ENCODE assay signal across 9 cellular contexts in the genomic region with DNA sequence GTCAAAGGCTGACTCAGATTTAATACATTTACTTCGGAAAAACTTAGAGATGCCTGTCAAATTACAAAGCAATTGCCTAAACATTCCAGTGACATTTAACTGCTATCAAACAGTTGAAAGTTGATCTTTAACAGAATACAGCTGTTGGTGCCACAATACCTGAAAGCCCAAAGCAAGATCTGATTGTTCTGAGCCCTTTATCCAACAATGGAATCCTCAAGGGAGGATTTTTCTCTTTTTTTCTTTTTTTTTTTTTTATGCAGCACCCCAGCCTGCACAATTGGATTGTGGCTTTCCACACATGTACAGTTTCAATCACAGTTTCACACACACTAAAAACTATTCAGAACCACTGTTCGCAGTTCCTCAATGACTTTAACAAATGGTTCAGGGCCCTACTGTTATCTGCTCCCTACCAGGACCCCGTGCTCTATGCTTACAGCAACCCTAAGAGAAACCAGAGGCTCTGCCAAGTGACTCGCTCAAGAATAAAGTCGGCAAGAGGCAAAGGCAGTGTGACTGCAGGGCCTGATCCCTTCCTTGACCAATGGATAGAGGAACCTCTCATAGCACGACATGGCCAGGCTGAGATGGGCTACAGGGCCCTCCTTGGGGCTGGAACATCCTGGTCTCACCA. TPM values are rescaled to one million over a fixed set of nuclear protein-coding genes. Genes with fewer than 3 reads are reported as not detected.
DNase-seq lines count a peak whose midpoint lies in the region; ATAC-seq and TF ChIP-seq lines count a peak whose summit lies in the region.
"Had no signal": no experiment of that assay in that cellular context is flagged by ENCODE, and none has a peak within 500 bp of the region (broad histone marks: within the 10 kb centered on the region; RNA-seq: fewer than 3 reads in every experiment).

No MANE protein-coding gene starts in this region.

- CTCF ChIA-PET in Panc1 (lab: Charles Lee), result interaction anchor here (0.7 kb wide), 1 partner anchor 96 kb away, joined by 11 read pairs; no protein-coding TSS in a partner anchor

- BruUV-seq in Panc1 (replicated peaks; lab: Mats Ljungman, UMichigan), result no TSS peak

- ATAC-seq in GM18502 (IDR thresholded peaks at IDR 0.05; ENCODE audit: poor library complexity, unreplicated experiment), result peak; percentile 97
- peak; percentile 72 for ATAC-seq in Panc1
- ATAC-seq in gastroesophageal sphincter, result no peak
- ATAC-seq: HCT116 had no signal

- TF ChIP-seq CTCF in Panc1 (IDR thresholded peaks at IDR 0.05), result no peak
- no peak for TF ChIP-seq CTCF in gastroesophageal sphincter (IDR thresholded peaks at IDR 0.05)

- H3K27ac ChIP-seq in Panc1 (ENCODE audit: low read length), result peak overlapping the region; percentile 52
- H3K27ac ChIP-seq in gastroesophageal sphincter, result peak overlapping the region in 1 of 4 donors; percentile 9

- 35 to 36% methylated on average over 2 to 4 of the region's 6 CpGs for WGBS in gastroesophageal sphincter (ENCODE audit: low coverage in 1 of 2), 2 donors

- H3K27me3 ChIP-seq in Panc1 (ENCODE audit: control insufficient read depth, insufficient read depth, low read length) (no peaks in the 10 kb centered on the region), gastroesophageal sphincter (no peaks in the 10 kb centered on the region)

- TF ChIP-seq EP300 in gastroesophageal sphincter (IDR thresholded peaks at IDR 0.05), result no peak

- no peak for TF ChIP-seq POLR2A in gastroesophageal sphincter (IDR thresholded peaks at IDR 0.05)

- H3K4me1 ChIP-seq in Panc1 (ENCODE audit: control insufficient read depth, insufficient read depth, low read length) (peaks cover 29% of the 10 kb centered on the region), gastroesophageal sphincter (peaks cover 5 to 53% (median 6%) of the 10 kb centered on the region in 3 donors)

- POLR2A ChIA-PET in Panc1 (lab: Charles Lee), result no interaction called here

- in situ Hi-C loops in Panc1 (cut with HindIII; ENCODE audit: low pct_unique_long_range_greater_than_20kb, low sequenced_read_pairs), result no loop called here

- H3K4me3 ChIP-seq in Panc1 (ENCODE audit: low read depth in 2 of 2, low read length in 2 of 2) (no peak overlapping the region), gastroesophageal sphincter (no peak overlapping the region)

- intact Hi-C loops in Panc1 (cut with micrococcal nuclease; ENCODE audit: unreplicated experiment), result no loop called here

- DNase-seq in HCEC 1CT (peak; percentile 64), Panc1 (ENCODE audit: low read depth, low spot score) (no peak), kidney tubule cell (ENCODE audit: low spot score) (peak; percentile 74), DMS53 treated with DMSO at 0.1 percent for 48 hours (lab: John Stamatoyannopoulos, UW; ENCODE audit: unreplicated experiment) (no peak), COLO668 (lab: John Stamatoyannopoulos, UW; ENCODE audit: unreplicated experiment) (no peak), NCI-H2107 (lab: John Stamatoyannopoulos, UW) (no peak)

- H3K36me3 ChIP-seq in Panc1 (ENCODE audit: control insufficient read depth, insufficient read depth, low read length), result no peaks in the 10 kb centered on the region
- H3K36me3 ChIP-seq in gastroesophageal sphincter, result no peaks in the 10 kb centered on the region

- H3K9me3 ChIP-seq in Panc1 (ENCODE audit: control insufficient read depth, insufficient read depth, low read depth, low read length) (no peaks in the 10 kb centered on the region), gastroesophageal sphincter (no peaks in the 10 kb centered on the region)

RNA-seq across cellular contexts. Expression of a gene that starts 33.3 kb away (rescaled TPM):
- total RNA-seq in Panc1 (2021; ENCODE audit: unreplicated experiment) (199 TPM), gastroesophageal sphincter (100 to 1,000 TPM in 2 of 4 donors, 10 to 100 TPM in 2; 57.2 to 116 (median 85.2) TPM)
- 122 TPM for polyA plus RNA-seq in Panc1 (2012; ENCODE audit: insufficient read length)

Comparison
In these comparisons a context has a peak if more than half of its experiments do, and no peak if none do; other contexts are left out.
1. DNase-seq: peak in HCEC 1CT (single experiment) and kidney tubule cell (single experiment); none in Panc1 (single experiment), DMS53 treated with DMSO at 0.1 percent for 48 hours (single experiment), COLO668 (single experiment) and NCI-H2107 (single experiment).